Comparison of ENCODE assay signal across 8 cellular contexts in genomic region chr17:49707246-49707607, GRCh38. TPM values are rescaled to one million over a fixed set of nuclear protein-coding genes. Genes with fewer than 3 reads are reported as not detected.
DNase-seq lines count a peak whose midpoint lies in the region; ATAC-seq lines count a peak whose summit lies in the region.

No MANE protein-coding gene starts in this region.

- H3K4me1 ChIP-seq in right cardiac atrium (ENCODE audit: control insufficient read depth, insufficient read depth, low read length), result peaks cover 3% of the 10 kb centered on the region

- ATAC-seq in activated T-cell treated with anti-CD3 and anti-CD28 coated beads, Interleukin-2, amount 50 U/mL, for 72 hours (replicated peaks in 1 of 2), result no peak
- no peak for ATAC-seq in right cardiac atrium
- no peak for ATAC-seq in GM18498 (IDR thresholded peaks at IDR 0.05; ENCODE audit: unreplicated experiment)

- H3K4me3 ChIP-seq in right cardiac atrium (ENCODE audit: low read length), result peak overlapping the region; percentile 92

- H3K27me3 Mint-ChIP-seq in activated T-cell treated with anti-CD3 and anti-CD28 coated beads, Interleukin-2, amount 50 U/mL, for 72 hours (ENCODE audit: low read depth), result no peaks in the 10 kb centered on the region

- peak overlapping the region; percentile 82 for H3K27ac Mint-ChIP-seq in activated T-cell treated with anti-CD3 and anti-CD28 coated beads, Interleukin-2, amount 50 U/mL, for 72 hours

- WGBS in right cardiac atrium, result under 1% methylated on average over 12 of the region's 12 CpGs

- H3K27ac ChIP-seq in right cardiac atrium (ENCODE audit: low read length), result peak overlapping the region; percentile 96

- peaks cover 48% of the 10 kb centered on the region for H3K4me1 Mint-ChIP-seq in activated T-cell treated with anti-CD3 and anti-CD28 coated beads, Interleukin-2, amount 50 U/mL, for 72 hours (ENCODE audit: low read depth)

- H3K27me3 ChIP-seq in right cardiac atrium (ENCODE audit: control insufficient read depth, insufficient read depth), result no peaks in the 10 kb centered on the region

- peak; percentile 21 to 40 for DNase-seq in stimulated activated CD4-positive, alpha-beta T cell treated with anti-CD3 and anti-CD28 coated beads, Interleukin-2, amount 100 ng/mL, for 24 hours
- DNase-seq in stimulated activated CD4-positive, alpha-beta T cell treated with anti-CD3 and anti-CD28 coated beads, Interleukin-1b, Interleukin-23, amount 100 ng/mL, for 48 hours, result no peak
- DNase-seq in activated T-cell treated with anti-CD3 and anti-CD28 coated beads, Interleukin-2, amount 50 U/mL, for 72 hours, result peak in 1 of 2 donors; percentile 35
- no peak for DNase-seq in right cardiac atrium
- peak; percentile 41 for DNase-seq in stimulated activated CD4-positive, alpha-beta T cell treated with anti-CD3 and anti-CD28 coated beads, Interleukin-4, amount 100 ng/mL, for 24 hours
- DNase-seq in HCEC 1CT, result no peak
- DNase-seq in activated CD4-positive, CD25-positive, alpha-beta regulatory T cell (lab: John Stamatoyannopoulos, UW), result no peak

- H3K9me3 ChIP-seq in right cardiac atrium (ENCODE audit: control insufficient read depth, low read length), result no peaks in the 10 kb centered on the region

- intact Hi-C loops in right cardiac atrium (cut with DNase I), result loop anchor here (2.0 to 10.0 kb wide), 5 partner anchors 70 to 148 kb away; partner anchors contain the start of gene KAT7 (in 1 of the 4)

- peaks cover 4 to 10% of the 10 kb centered on the region in 2 donors for H3K36me3 Mint-ChIP-seq in activated T-cell treated with anti-CD3 and anti-CD28 coated beads, Interleukin-2, amount 50 U/mL, for 72 hours (ENCODE audit: insufficient read depth in 2 of 2)

- peak overlapping the region; percentile 89 to 94 for H3K4me3 Mint-ChIP-seq in activated T-cell treated with anti-CD3 and anti-CD28 coated beads, Interleukin-2, amount 50 U/mL, for 72 hours

- H3K9me3 Mint-ChIP-seq in activated T-cell treated with anti-CD3 and anti-CD28 coated beads, Interleukin-2, amount 50 U/mL, for 72 hours, result no peaks in the 10 kb centered on the region

RNA-seq across cellular contexts. Expression of gene SLC35B1, which starts 0.5 kb away (rescaled TPM):
- 10 to 100 TPM; 62.6 to 73.9 TPM for total RNA-seq in activated T-cell treated with anti-CD3 and anti-CD28 coated beads, Interleukin-2, amount 50 U/mL, for 72 hours
- total RNA-seq in right cardiac atrium, result 10 to 100 TPM; 48.6 to 75.5 (median 56.2) TPM
- polyA plus RNA-seq in right cardiac atrium, result 56.1 TPM

RNA-seq across cellular contexts. Expression of gene SPOP, which starts 29.3 kb away (rescaled TPM):
- 10 to 100 TPM; 77.8 to 82.2 TPM for total RNA-seq in activated T-cell treated with anti-CD3 and anti-CD28 coated beads, Interleukin-2, amount 50 U/mL, for 72 hours
- total RNA-seq in right cardiac atrium, result 10 to 100 TPM; 61.0 to 82.7 (median 76.6) TPM
- 33.7 TPM for polyA plus RNA-seq in right cardiac atrium

RNA-seq across cellular contexts. Expression of gene FAM117A, which starts 56.7 kb away (rescaled TPM):
- 10 to 100 TPM; 19.5 to 29.3 TPM for total RNA-seq in activated T-cell treated with anti-CD3 and anti-CD28 coated beads, Interleukin-2, amount 50 U/mL, for 72 hours
- total RNA-seq in right cardiac atrium, result 10 to 100 TPM in 3 of 4 donors, 1 to 10 TPM in 1; 9.9 to 22.8 (median 17.5) TPM
- 16.9 TPM for polyA plus RNA-seq in right cardiac atrium

Comparison
In these comparisons a context has a peak if more than half of its experiments do, and no peak if none do; other contexts are left out.
1. DNase-seq: peak in stimulated activated CD4-positive, alpha-beta T cell treated with anti-CD3 and anti-CD28 coated beads, Interleukin-2, amount 100 ng/mL, for 24 hours (2 of 2) and stimulated activated CD4-positive, alpha-beta T cell treated with anti-CD3 and anti-CD28 coated beads, Interleukin-4, amount 100 ng/mL, for 24 hours (single experiment); none in stimulated activated CD4-positive, alpha-beta T cell treated with anti-CD3 and anti-CD28 coated beads, Interleukin-1b, Interleukin-23, amount 100 ng/mL, for 48 hours (single experiment), right cardiac atrium (0 of 3), HCEC 1CT (single experiment) and activated CD4-positive, CD25-positive, alpha-beta regulatory T cell (0 of 4).